ENCODE assay signal across 12 cellular contexts in genomic region chr6:5766260-5766659, GRCh38.
A peak's percentile ranks its signal among the peaks of the same experiment; 100 is the strongest.
DNase-seq lines count a peak whose midpoint lies in the region; ATAC-seq and TF ChIP-seq lines count a peak whose summit lies in the region.
"Had no signal": no experiment of that assay in that cellular context is flagged by ENCODE, and none has a peak within 500 bp of the region (broad histone marks: within the 10 kb centered on the region; RNA-seq: fewer than 3 reads in every experiment).

No MANE protein-coding gene starts in this region.

- H3K4me3 ChIP-seq in right atrium auricular region (no peak overlapping the region), OCI-LY7 (ENCODE audit: low read depth, low read length, poor library complexity, severe bottlenecking) (no peak overlapping the region), fibroblast of lung (replicated peaks in 1 of 4; ENCODE audit: control extremely low read depth in 1 of 4, insufficient read depth in 1 of 4, low read depth in 3 of 4, low read length in 4 of 4) (no peak overlapping the region), tibial artery (no peak overlapping the region)

- peak; percentile 23 to 59 for TF ChIP-seq CTCF in right atrium auricular region (IDR thresholded peaks at IDR 0.05)
- TF ChIP-seq CTCF in OCI-LY7 (conservative IDR thresholded peaks at IDR 0.05; ENCODE audit: low read length), result peak; percentile 65
- peak; percentile 24 to 29 for TF ChIP-seq CTCF in fibroblast of lung (conservative IDR thresholded peaks at IDR 0.05 in 1 of 2, IDR thresholded peaks at IDR 0.05 in 1 of 2; ENCODE audit: low read depth in 1 of 2, low read length in 2 of 2)
- TF ChIP-seq CTCF in tibial artery (IDR thresholded peaks at IDR 0.05), result no peak

- DNase-seq in right atrium auricular region (ENCODE audit: low spot score), result no peak
- DNase-seq in Right ventricle myocardium superior, result no peak
- DNase-seq in OCI-LY7 (ENCODE audit: low spot score), result no peak
- DNase-seq in fibroblast of lung (ENCODE audit: low read depth in 2 of 2), result no peak
- no peak for DNase-seq in tibial artery
- DNase-seq in activated naive CD4-positive, alpha-beta T cell treated with anti-CD3 and anti-CD28 coated beads, Interleukin-2, amount 50 U/mL, for 16 hours, result no peak
- DNase-seq in T-cell, result no peak
- DNase-seq in effector CD4-positive, alpha-beta T cell, result no peak
- DNase-seq: activated T-cell treated with anti-CD3 and anti-CD28 coated beads, Interleukin-2, amount 50 U/mL, for 4 hours; NCI-H1092 treated with DMSO at 0.1 percent for 48 hours had no signal

- intact Hi-C loops in Right ventricle myocardium superior (cut with DNase I), result loop anchor here (10.0 kb wide), 1 partner anchor 291 kb away; no protein-coding TSS in a partner anchor
- intact Hi-C loops in OCI-LY7 (cut with micrococcal nuclease; ENCODE audit: unreplicated experiment), result no loop called here
- intact Hi-C loops in tibial artery (cut with DNase I; ENCODE audit: low total_unique reads), result loop anchor here (5.0 to 10.0 kb wide), 4 partner anchors 241 to 1411 kb away; partner anchors contain the start of genes NRN1 and PPP1R3G

- no peak overlapping the region for H3K4me2 ChIP-seq in OCI-LY7 (ENCODE audit: low read length)
- no peak overlapping the region for H3K4me2 ChIP-seq in fibroblast of lung (ENCODE audit: extremely low read depth, insufficient read depth, low read length)

- peaks cover 2 to 12% (median 3%) of the 10 kb centered on the region in 3 donors for H3K4me1 Mint-ChIP-seq in T-cell

- no peaks in the 10 kb centered on the region for H3K36me3 ChIP-seq in right atrium auricular region
- H3K36me3 ChIP-seq in OCI-LY7 (ENCODE audit: insufficient read depth, low read length), result no peaks in the 10 kb centered on the region
- no peaks in the 10 kb centered on the region for H3K36me3 ChIP-seq in fibroblast of lung (ENCODE audit: control insufficient read depth, insufficient read depth, low read length)
- no peaks in the 10 kb centered on the region for H3K36me3 ChIP-seq in tibial artery

- CTCF ChIA-PET in OCI-LY7 (lab: Charles Lee; ENCODE audit: unreplicated experiment), result no interaction called here
- CTCF ChIA-PET in T-cell (lab: Charles Lee), result no interaction called here

- no peaks in the 10 kb centered on the region for H3K27me3 Mint-ChIP-seq in T-cell

- no peak for ATAC-seq in Right ventricle myocardium superior (ENCODE audit: poor library complexity)
- no peak for ATAC-seq in T-cell (replicated peaks in 1 of 4)
- ATAC-seq: activated T-cell treated with anti-CD3 and anti-CD28 coated beads, Interleukin-2, amount 50 U/mL, for 4 hours had no signal

- H3K9ac ChIP-seq in fibroblast of lung (ENCODE audit: insufficient read depth, low read length), result no peak overlapping the region
- H3K9ac ChIP-seq: parathyroid adenoma had no signal

- H3K4me3 Mint-ChIP-seq in T-cell, result no peak overlapping the region
- H3K4me3 Mint-ChIP-seq: activated T-cell treated with anti-CD3 and anti-CD28 coated beads, Interleukin-2, amount 50 U/mL, for 4 hours had no signal

- H3K27ac Mint-ChIP-seq in T-cell, result no peak overlapping the region

- POLR2A ChIA-PET in OCI-LY7 (lab: Charles Lee), result interaction anchor here (0.5 kb wide), 1 partner anchor 12 kb away, joined by 3 read pairs; no protein-coding TSS in a partner anchor
- POLR2A ChIA-PET in T-cell (lab: Charles Lee), result no interaction called here

- H3K36me3 Mint-ChIP-seq in T-cell, result peaks cover 38% of the 10 kb centered on the region

- H3K9me3 Mint-ChIP-seq in T-cell, result peaks cover 2 to 11% (median 8%) of the 10 kb centered on the region in 3 donors

- H4K20me1 ChIP-seq in OCI-LY7 (ENCODE audit: insufficient read depth, low read length), result no peaks in the 10 kb centered on the region
- H4K20me1 ChIP-seq in fibroblast of lung (ENCODE audit: control insufficient read depth, extremely low read depth, insufficient read depth, low read length), result no peaks in the 10 kb centered on the region

- H3K79me2 ChIP-seq in OCI-LY7 (ENCODE audit: insufficient read depth, low read depth, low read length) (no peaks in the 10 kb centered on the region), fibroblast of lung (ENCODE audit: control insufficient read depth, insufficient read depth, low read length) (no peaks in the 10 kb centered on the region)
- H3K79me2 ChIP-seq: parathyroid adenoma had no signal

- H3K27ac ChIP-seq in right atrium auricular region (peak overlapping the region; percentile 85 to 90), OCI-LY7 (ENCODE audit: low read depth, low read length, poor library complexity, severe bottlenecking) (no peak overlapping the region), fibroblast of lung (ENCODE audit: insufficient read depth, low read length) (no peak overlapping the region), tibial artery (peak overlapping the region; percentile 85)
- H3K27ac ChIP-seq: C4-2B, parathyroid adenoma had no signal

- H2AFZ ChIP-seq in OCI-LY7 (ENCODE audit: low read length) (no peak overlapping the region), fibroblast of lung (ENCODE audit: low read length) (no peak overlapping the region)
- H2AFZ ChIP-seq: parathyroid adenoma had no signal

- BruUV-seq in OCI-LY7 (replicated peaks; lab: Mats Ljungman, UMichigan), result no TSS peak

- H3K27me3 ChIP-seq in right atrium auricular region (no peaks in the 10 kb centered on the region), fibroblast of lung (ENCODE audit: control insufficient read depth, insufficient read depth, low read length) (no peaks in the 10 kb centered on the region), tibial artery (no peaks in the 10 kb centered on the region)

- H3K9me2 ChIP-seq in OCI-LY7 (ENCODE audit: insufficient read depth, low read length), result no peaks in the 10 kb centered on the region

- H3K4me1 ChIP-seq in right atrium auricular region, result peaks cover 0 to 46% of the 10 kb centered on the region in 2 donors
- peaks cover 3% of the 10 kb centered on the region for H3K4me1 ChIP-seq in OCI-LY7 (ENCODE audit: insufficient read depth, low read length, poor library complexity, severe bottlenecking)
- H3K4me1 ChIP-seq in fibroblast of lung (ENCODE audit: control insufficient read depth, extremely low read depth, insufficient read depth, low read length), result no peaks in the 10 kb centered on the region
- H3K4me1 ChIP-seq in tibial artery, result peaks cover 5 to 50% (median 37%) of the 10 kb centered on the region in 4 donors
- H3K4me1 ChIP-seq: parathyroid adenoma had no signal

- H3K9me3 ChIP-seq in right atrium auricular region, result peaks cover 0 to 14% of the 10 kb centered on the region in 2 donors
- no peaks in the 10 kb centered on the region; the same call in 1 of the 2 replicates for H3K9me3 ChIP-seq in OCI-LY7 (ENCODE audit: low read length)
- H3K9me3 ChIP-seq in fibroblast of lung (ENCODE audit: control insufficient read depth, insufficient read depth, low read depth, low read length), result no peaks in the 10 kb centered on the region
- H3K9me3 ChIP-seq in tibial artery, result no peaks in the 10 kb centered on the region

Comparison
In these comparisons a context has a peak if more than half of its experiments do, and no peak if none do; other contexts are left out.
1. H3K27ac ChIP-seq: peak in right atrium auricular region (2 of 2) and tibial artery (2 of 2); none in OCI-LY7 (single experiment) and fibroblast of lung (single experiment).
2. CTCF ChIP-seq: peak in right atrium auricular region (2 of 2), OCI-LY7 (single experiment) and fibroblast of lung (2 of 2); none in tibial artery (0 of 2).